11 cellular contexts compared by ENCODE assay signal in genomic region chr7:89003619-89003956, GRCh38.
DNase-seq lines count a peak whose midpoint lies in the region; ATAC-seq and TF ChIP-seq lines count a peak whose summit lies in the region.
"Had no signal": no experiment of that assay in that cellular context is flagged by ENCODE, and none has a peak within 500 bp of the region (broad histone marks: within the 10 kb centered on the region; RNA-seq: fewer than 3 reads in every experiment).

No MANE protein-coding gene starts in this region.

- CTCF ChIA-PET in activated CD8-positive, alpha-beta T cell treated with anti-CD3 and anti-CD28 coated beads, Interleukin-2, amount 10 ng/mL, durations not matched to agents 7 days and 5 days (lab: Charles Lee): no interaction called here

- DNase-seq in GM13977 (ENCODE audit: low spot score) (peak; percentile 13), ACHN (no peak), kidney tubule cell (ENCODE audit: low spot score) (no peak), GM19238 (ENCODE audit: insufficient read length, low spot score) (no peak)
- DNase-seq in activated CD8-positive, alpha-beta T cell treated with anti-CD3 and anti-CD28 coated beads, Interleukin-2, amount 10 ng/mL, durations not matched to agents 7 days and 5 days: no peak
- no peak for DNase-seq in activated CD8-positive, alpha-beta memory T cell treated with anti-CD3 and anti-CD28 coated beads for 24 hours
- DNase-seq: uterus had no signal

- peaks cover 4% of the 10 kb centered on the region for H3K27me3 Mint-ChIP-seq in activated CD8-positive, alpha-beta T cell treated with anti-CD3 and anti-CD28 coated beads, Interleukin-2, amount 10 ng/mL, durations not matched to agents 7 days and 5 days (ENCODE audit: low read depth)
- H3K27me3 Mint-ChIP-seq: IgD-negative memory B cell, memory B cell had no signal

- H3K36me3 Mint-ChIP-seq in activated CD8-positive, alpha-beta T cell treated with anti-CD3 and anti-CD28 coated beads, Interleukin-2, amount 10 ng/mL, durations not matched to agents 7 days and 5 days (ENCODE audit: low read depth): no peaks in the 10 kb centered on the region
- H3K36me3 Mint-ChIP-seq: IgD-negative memory B cell, memory B cell had no signal

- in situ Hi-C loops in GM13977 (cut with MboI; ENCODE audit: low pct_unique_long_range_greater_than_20kb, low sequenced_read_pairs, unreplicated experiment) (no loop called here), ACHN (cut with HindIII; ENCODE audit: low pct_ligation_motif_present, low pct_unique_long_range_greater_than_20kb, low sequenced_read_pairs) (no loop called here)

- peak overlapping the region; percentile 65 for H3K4me3 Mint-ChIP-seq in activated CD8-positive, alpha-beta T cell treated with anti-CD3 and anti-CD28 coated beads, Interleukin-2, amount 10 ng/mL, durations not matched to agents 7 days and 5 days

- no peak for TF ChIP-seq CTCF in GM13977 (IDR thresholded peaks at IDR 0.05; ENCODE audit: extremely low read depth, insufficient read depth, missing control alignments)

- ATAC-seq in GM19438 (IDR thresholded peaks at IDR 0.05; ENCODE audit: low read depth, unreplicated experiment) (peak; percentile 42), HG03045 (IDR thresholded peaks at IDR 0.05; ENCODE audit: unreplicated experiment) (peak; percentile 40)
- ATAC-seq in activated CD8-positive, alpha-beta T cell treated with anti-CD3 and anti-CD28 coated beads, Interleukin-2, amount 10 ng/mL, durations not matched to agents 7 days and 5 days: peak; percentile 52

- no peaks in the 10 kb centered on the region for H3K9me3 Mint-ChIP-seq in activated CD8-positive, alpha-beta T cell treated with anti-CD3 and anti-CD28 coated beads, Interleukin-2, amount 10 ng/mL, durations not matched to agents 7 days and 5 days (ENCODE audit: insufficient read depth)
- H3K9me3 Mint-ChIP-seq: IgD-negative memory B cell, memory B cell had no signal

- peak overlapping the region; percentile 77 for H3K27ac Mint-ChIP-seq in activated CD8-positive, alpha-beta T cell treated with anti-CD3 and anti-CD28 coated beads, Interleukin-2, amount 10 ng/mL, durations not matched to agents 7 days and 5 days
- H3K27ac Mint-ChIP-seq: IgD-negative memory B cell, memory B cell had no signal

- H3K4me1 Mint-ChIP-seq in activated CD8-positive, alpha-beta T cell treated with anti-CD3 and anti-CD28 coated beads, Interleukin-2, amount 10 ng/mL, durations not matched to agents 7 days and 5 days (ENCODE audit: low read depth): peaks cover 15% of the 10 kb centered on the region

- POLR2A ChIA-PET in activated CD8-positive, alpha-beta T cell treated with anti-CD3 and anti-CD28 coated beads, Interleukin-2, amount 10 ng/mL, durations not matched to agents 7 days and 5 days (lab: Charles Lee): no interaction called here
